1 cellular context compared by ENCODE assay signal in genomic region chr19:52601025-52601973, GRCh38.
TF ChIP-seq lines count a peak whose summit lies in the region.

No MANE protein-coding gene starts in this region.

TF ChIP-seq in IMR-90, 13 proteins besides CTCF, POLR2A, EP300 and RAD21:
- TF ChIP-seq MAZ (IDR thresholded peaks at IDR 0.05; ENCODE audit: borderline replicate concordance, low read depth, low read length): peak; percentile 72; the same call in 1 of the 2 replicates
- TF ChIP-seq RCOR1 (IDR thresholded peaks at IDR 0.05; ENCODE audit: insufficient replicate concordance, low read length): no peak
